Comparison of ENCODE assay signal across 29 cellular contexts in genomic region chr6:160070427-160070826, GRCh38. TPM values are rescaled to one million over a fixed set of nuclear protein-coding genes. Genes with fewer than 3 reads are reported as not detected.
A peak's percentile ranks its signal among the peaks of the same experiment; 100 is the strongest.
DNase-seq lines count a peak whose midpoint lies in the region; ATAC-seq, FAIRE-seq and TF ChIP-seq lines count a peak whose summit lies in the region.
"Had no signal": no experiment of that assay in that cellular context is flagged by ENCODE, and none has a peak within 500 bp of the region (broad histone marks: within the 10 kb centered on the region; RNA-seq: fewer than 3 reads in every experiment).

No MANE protein-coding gene starts in this region.

- H3K27me3 ChIP-seq in GM12878 (replicated peaks in 1 of 2; ENCODE audit: control insufficient read depth in 2 of 2, insufficient read depth in 2 of 2, low read length in 1 of 2) (no peaks in the 10 kb centered on the region), mesendoderm (ENCODE audit: insufficient read depth, low read length, poor library complexity) (no peaks in the 10 kb centered on the region), H9 (ENCODE audit: insufficient read depth, low read length) (no peaks in the 10 kb centered on the region)
- H3K27me3 ChIP-seq: breast epithelium, thyroid gland had no signal

- H3K4me2 ChIP-seq in GM12878 (ENCODE audit: control insufficient read depth, insufficient read depth) (no peak overlapping the region; the same call in 1 of the 2 replicates), mesendoderm (ENCODE audit: low read length) (no peak overlapping the region), H9 (ENCODE audit: insufficient read depth, insufficient read length, low read length) (no peak overlapping the region)
- H3K4me2 ChIP-seq: smooth muscle cell had no signal

- 99% methylated on average over 11 of the region's 11 CpGs for WGBS in GM12878 (ENCODE audit: insufficient coverage, insufficient replicate concordance, low lambda C conversion rate, missing lambda C conversion rate)
- no CpG with 5 or more reads among the region's 11 CpGs for WGBS in mesendoderm (ENCODE audit: extremely low coverage, insufficient coverage, low lambda C conversion rate)
- WGBS in H9 (ENCODE audit: extremely low coverage, insufficient read length, low lambda C conversion rate), result no CpG with 5 or more reads among the region's 11 CpGs

- H3K4me3 ChIP-seq in GM12878 (no peak overlapping the region), mesendoderm (ENCODE audit: low read length) (no peak overlapping the region)
- H3K4me3 ChIP-seq: breast epithelium, coronary artery, GM23248, smooth muscle cell, thyroid gland had no signal

- FAIRE-seq in GM12878 (lab: Jason Lieb, UNC), result no peak
- FAIRE-seq: GM18507 had no signal

- no peak for TF ChIP-seq RAD21 in GM12878 (IDR thresholded peaks at IDR 0.05; ENCODE audit: insufficient read depth, low read depth, low read length)

- H2BK120ac ChIP-seq in mesendoderm (ENCODE audit: low read depth, low read length) (no peak overlapping the region), H9 (ENCODE audit: low read depth, low read length, poor library complexity, severe bottlenecking) (no peak overlapping the region)

- in situ Hi-C loops in GM12878 (cut with MboI), result no loop called here

- no peak overlapping the region for H3K18ac ChIP-seq in mesendoderm (ENCODE audit: low read length)
- no peak overlapping the region for H3K18ac ChIP-seq in H9 (ENCODE audit: insufficient read length, low read depth, low read length)

- H3K4me3 Mint-ChIP-seq in H9, result no peak overlapping the region
- H3K4me3 Mint-ChIP-seq: CD4-positive, CD25-positive, alpha-beta regulatory T cell had no signal

- no peak overlapping the region for H3K14ac ChIP-seq in H9 (ENCODE audit: insufficient read depth, low read length)

- H2BK12ac ChIP-seq in H9 (ENCODE audit: insufficient read length, low read depth, low read length), result no peak overlapping the region

- H3K79me2 ChIP-seq in GM12878 (ENCODE audit: control insufficient read depth, insufficient read depth, low read length) (no peaks in the 10 kb centered on the region), mesendoderm (ENCODE audit: control insufficient read depth, insufficient read depth, low read length) (no peaks in the 10 kb centered on the region), H9 (ENCODE audit: insufficient read depth, low read length) (no peaks in the 10 kb centered on the region)

- H3K27ac ChIP-seq in GM12878 (ENCODE audit: control insufficient read depth, insufficient read depth) (peak overlapping the region; percentile 24; the same call in 1 of the 2 replicates), mesendoderm (ENCODE audit: low read depth, low read length) (no peak overlapping the region), H9 (ENCODE audit: insufficient read length, low read depth, low read length) (no peak overlapping the region)
- H3K27ac ChIP-seq: breast epithelium, coronary artery, GM23248, thyroid gland had no signal

- H3K4me1 ChIP-seq in GM12878 (ENCODE audit: control insufficient read depth, insufficient read depth, low read length), result peaks cover 27% of the 10 kb centered on the region
- H3K4me1 ChIP-seq in mesendoderm (ENCODE audit: control insufficient read depth, low read depth, low read length), result no peaks in the 10 kb centered on the region
- H3K4me1 ChIP-seq in H9 (ENCODE audit: insufficient read depth, low read length), result no peaks in the 10 kb centered on the region
- H3K4me1 ChIP-seq: breast epithelium, thyroid gland had no signal

- H4K5ac ChIP-seq in mesendoderm (ENCODE audit: low read length) (no peak overlapping the region), H9 (ENCODE audit: insufficient read length, low read depth, low read length) (no peak overlapping the region)

- H3K23me2 ChIP-seq in H9 (ENCODE audit: insufficient read length, low read depth, low read length, poor library complexity, severe bottlenecking), result no peaks in the 10 kb centered on the region

- H3K27me3 Mint-ChIP-seq in H9 (ENCODE audit: low read depth), result no peaks in the 10 kb centered on the region
- H3K27me3 Mint-ChIP-seq: CD4-positive, CD25-positive, alpha-beta regulatory T cell had no signal

- SMC1A ChIA-PET in GM12878 (lab: Charles Lee; ENCODE audit: uncharacterized antibody, unreplicated experiment), result no interaction called here

- POLR2A ChIA-PET in GM12878 (lab: Charles Lee), result no interaction called here

- no peak overlapping the region for H2BK15ac ChIP-seq in mesendoderm (replicated peaks; ENCODE audit: low read depth)
- no peak overlapping the region for H2BK15ac ChIP-seq in H9 (ENCODE audit: low read depth, low read length)

- peaks cover 60 to 88% (median 75%) of the 10 kb centered on the region in 3 experiments; a peak in 6 of 7 replicates for H3K36me3 Mint-ChIP-seq in H9 (ENCODE audit: insufficient read depth in 1 of 3, low read depth in 3 of 3)

- RAD21 ChIA-PET in GM12878 (lab: Charles Lee; ENCODE audit: unreplicated experiment), result no interaction called here

- no peak overlapping the region for H3K23ac ChIP-seq in mesendoderm (ENCODE audit: low read length)
- no peak overlapping the region for H3K23ac ChIP-seq in H9 (ENCODE audit: insufficient read length, low read depth, low read length)

- intact Hi-C loops in GM12878 (cut with micrococcal nuclease; ENCODE audit: unreplicated experiment), result no loop called here

- H3K27ac Mint-ChIP-seq in H9, result peak overlapping the region in 1 of 3 experiments; percentile 61; a peak in 1 of 7 replicates

- H3K4ac ChIP-seq in mesendoderm (ENCODE audit: low read depth, low read length) (no peak overlapping the region), H9 (ENCODE audit: low read depth, low read length) (no peak overlapping the region)

- DNase-seq in GM12878 (ENCODE audit: low read depth, low spot score) (peak; percentile 16), SIG-M5 (lab: John Stamatoyannopoulos, UW) (no peak), NCI-H69 (lab: John Stamatoyannopoulos, UW) (no peak), mesendoderm (no peak), H9 (no peak)
- DNase-seq: activated CD4-positive, alpha-beta T cell treated with anti-CD3 and anti-CD28 coated beads for 4 hours; activated gamma-delta T cell treated with Interleukin-2 at 50 U/mL for 16 hours; amniotic stem cell; CD4-positive, CD25-positive, alpha-beta regulatory T cell; DMS 273 treated with DMSO at 0.1 percent for 48 hours; GM23248; left cardiac atrium; NCI-H1105; NCI-H2029; NCI-H226; NCI-H82; occipital lobe; retina; stimulated activated naive CD4-positive, alpha-beta T cell treated with Interleukin-2 at 50 U/mL for 16 hours; thyroid gland had no signal

- H4K20me1 ChIP-seq in GM12878 (ENCODE audit: control insufficient read depth, insufficient read depth), result peaks cover 6% of the 10 kb centered on the region; the same call in 1 of the 2 replicates
- H4K20me1 ChIP-seq in H9 (ENCODE audit: control insufficient read depth, insufficient read depth, insufficient read length), result no peaks in the 10 kb centered on the region

- TF ChIP-seq EP300 in GM12878 (IDR thresholded peaks at IDR 0.05; ENCODE audit: borderline replicate concordance in 1 of 2, control insufficient read depth in 1 of 2, low read depth in 2 of 2, low read length in 2 of 2), result no peak

- no peak for TF ChIP-seq POLR2A in GM18505 (IDR thresholded peaks at IDR 0.05; ENCODE audit: borderline replicate concordance, extremely low read depth, insufficient read depth, insufficient read length)
- peak; percentile 24; the same call in 1 of the 2 replicates for TF ChIP-seq POLR2A in GM12878 (IDR thresholded peaks at IDR 0.05; ENCODE audit: low read depth, low read length)

- H3K36me3 ChIP-seq in GM12878 (ENCODE audit: control insufficient read depth in 2 of 2, insufficient read depth in 2 of 2, low read length in 1 of 2), result peaks cover 32 to 56% of the 10 kb centered on the region in 2 experiments
- peaks cover 25% of the 10 kb centered on the region for H3K36me3 ChIP-seq in mesendoderm (ENCODE audit: control insufficient read depth, insufficient read depth, low read length)
- H3K36me3 ChIP-seq: breast epithelium had no signal

- H3K79me1 ChIP-seq in mesendoderm (ENCODE audit: low read length) (peaks cover 2% of the 10 kb centered on the region), H9 (ENCODE audit: insufficient read depth, low read depth, low read length, poor library complexity, severe bottlenecking) (no peaks in the 10 kb centered on the region)

- H2AFZ ChIP-seq in GM12878 (ENCODE audit: control insufficient read depth, low read depth, low read length), result no peak overlapping the region
- H2AFZ ChIP-seq in H9 (ENCODE audit: low read length), result no peak overlapping the region
- H2AFZ ChIP-seq: GM23248 had no signal

- H3K4me1 Mint-ChIP-seq in H9, result peaks cover 0 to 2% of the 10 kb centered on the region in 2 experiments; a peak in 1 of 4 replicates

- no peak overlapping the region for H3K56ac ChIP-seq in mesendoderm (ENCODE audit: low read length)
- H3K56ac ChIP-seq in H9 (ENCODE audit: insufficient read length, low read depth, low read length), result no peak overlapping the region

- TF ChIP-seq CTCF in GM12878 (IDR thresholded peaks at IDR 0.05 in 2 of 3, conservative IDR thresholded peaks at IDR 0.05 in 1 of 3; ENCODE audit: control insufficient read depth in 2 of 3, extremely low read depth in 1 of 3, insufficient read depth in 1 of 3, low read depth in 3 of 3, low read length in 3 of 3) (no peak), H9 (conservative IDR thresholded peaks at IDR 0.05) (no peak)

- H4K91ac ChIP-seq in H9 (ENCODE audit: insufficient read length, low read depth, low read length), result no peak overlapping the region

- no peak overlapping the region for H2BK20ac ChIP-seq in H9 (ENCODE audit: low read depth, low read length, poor library complexity, severe bottlenecking)

- H2AK5ac ChIP-seq in mesendoderm (ENCODE audit: low read length) (no peak overlapping the region), H9 (ENCODE audit: insufficient read length, low read length) (no peak overlapping the region)

- no peak overlapping the region for H3T11ph ChIP-seq in H9 (ENCODE audit: low read length)

- H3K9me3 ChIP-seq in GM12878 (replicated peaks; ENCODE audit: control insufficient read depth, insufficient read depth, low read length), result no peaks in the 10 kb centered on the region
- no peaks in the 10 kb centered on the region for H3K9me3 ChIP-seq in H9 (ENCODE audit: control insufficient read depth, low read depth, low read length)
- H3K9me3 ChIP-seq: breast epithelium, thyroid gland had no signal

- H3K9me3 Mint-ChIP-seq in H9, result no peaks in the 10 kb centered on the region
- H3K9me3 Mint-ChIP-seq: CD4-positive, CD25-positive, alpha-beta regulatory T cell had no signal

- H4K8ac ChIP-seq in mesendoderm (ENCODE audit: low read depth, low read length) (no peak overlapping the region), H9 (replicated peaks; ENCODE audit: insufficient read length, low read depth, low read length) (no peak overlapping the region)

- no peak overlapping the region for H3K9ac ChIP-seq in GM12878 (ENCODE audit: control insufficient read depth, insufficient read depth, low read length)
- H3K9ac ChIP-seq in mesendoderm (ENCODE audit: low read length), result no peak overlapping the region
- no peak overlapping the region for H3K9ac ChIP-seq in H9 (ENCODE audit: extremely low read depth, insufficient read length, low read length)
- H3K9ac ChIP-seq: GM23248 had no signal

- ATAC-seq in GM18505 (IDR thresholded peaks at IDR 0.05; ENCODE audit: unreplicated experiment), result peak; percentile 35
- ATAC-seq in GM19463 (IDR thresholded peaks at IDR 0.05; ENCODE audit: unreplicated experiment), result peak; percentile 51
- ATAC-seq in HG03108 (IDR thresholded peaks at IDR 0.05; ENCODE audit: unreplicated experiment), result peak; percentile 29
- ATAC-seq in GM12878, result peak; percentile 5
- ATAC-seq: left cardiac atrium, Right ventricle myocardium inferior had no signal

- CTCF ChIA-PET in GM12878 (lab: Yijun Ruan, JAX), result interaction anchor here (1.9 kb wide), 1 partner anchor 88 kb away, joined by 9 read pairs; no protein-coding TSS in a partner anchor

- BruUV-seq in GM12878 (replicated peaks; lab: Mats Ljungman, UMichigan), result no TSS peak

- H2BK5ac ChIP-seq in mesendoderm (ENCODE audit: low read length), result no peak overlapping the region
- H2BK5ac ChIP-seq in H9 (ENCODE audit: insufficient read length, low read length), result no peak overlapping the region

RNA-seq across cellular contexts. Expression of gene SLC22A1, which starts 51.2 kb away (rescaled TPM):
- 0.86 and 1.0 TPM in 2 replicates for total RNA-seq in GM12878 (2013; cell fraction: nucleolus; rRNA removed)
- total RNA-seq in GM12878 (2014; rRNA removed) (0.05 and 0.17 TPM in 2 replicates), GM12878 (2014; rRNA removed; fragmentation: Illumina TruSeq; extraction: Trizol) (0.09 TPM in 2 replicates), GM12878 (2021) (0.28 and 1.1 TPM in 2 replicates), H9 (2021) (0.39 and 0.50 TPM in 2 replicates)
- polyA plus RNA-seq in GM12878 (2011; ENCODE audit: low read depth), result not detected
- polyA plus RNA-seq in GM12878 (2011; rRNA removed) (0.15 TPM in 1 of 2 replicates, not detected in the other), GM12878 (2014; fragmentation: Illumina TruSeq; extraction: Trizol) (0.18 TPM in 1 of 2 replicates, not detected in the other), GM12878 (2014; fragmentation: Nextera tagmentation; extraction: Ambion mirVana) (under 1 TPM in 1 of 2 experiments, not detected in 1; 0.15 TPM), GM12878 (2014; rRNA removed) (0.09 and 0.23 TPM in 2 replicates), GM12878 (2016; fragmentation: Nextera tagmentation; extraction: Ambion mirVana) (not detected)
- 0.08 and 0.37 TPM in 2 replicates for polyA plus RNA-seq in GM12878 (2011; cell fraction: cytosol; rRNA removed)
- 0.34 and 0.45 TPM in 2 replicates for polyA plus RNA-seq in GM12878 (2011; cell fraction: nucleus; rRNA removed)
- 0.15 and 0.38 TPM in 2 replicates for polyA plus RNA-seq in GM12878 (2012)
- 0.44 and 0.82 TPM in 2 replicates for polyA minus RNA-seq in GM12878 (2011; rRNA and poly(A)+ RNA removed)
- polyA minus RNA-seq in GM12878 (2011; cell fraction: cytosol; rRNA and poly(A)+ RNA removed), result not detected in 2 replicates
- 1.8 and 3.7 TPM in 2 replicates for polyA minus RNA-seq in GM12878 (2011; cell fraction: nucleus; rRNA and poly(A)+ RNA removed)
- 2.1 TPM for polyA plus RNA-seq in mesendoderm (2013, experiment 1 of 2)
- polyA plus RNA-seq in mesendoderm (2013, experiment 2 of 2), result 2.3 TPM
- total RNA-seq: glomerular endothelial cell, GM23248 had no signal
- polyA plus RNA-seq: CD4-positive, CD25-positive, alpha-beta regulatory T cell; GM23248 had no signal
